ENCODE assay signal across 8 cellular contexts in the genomic region with DNA sequence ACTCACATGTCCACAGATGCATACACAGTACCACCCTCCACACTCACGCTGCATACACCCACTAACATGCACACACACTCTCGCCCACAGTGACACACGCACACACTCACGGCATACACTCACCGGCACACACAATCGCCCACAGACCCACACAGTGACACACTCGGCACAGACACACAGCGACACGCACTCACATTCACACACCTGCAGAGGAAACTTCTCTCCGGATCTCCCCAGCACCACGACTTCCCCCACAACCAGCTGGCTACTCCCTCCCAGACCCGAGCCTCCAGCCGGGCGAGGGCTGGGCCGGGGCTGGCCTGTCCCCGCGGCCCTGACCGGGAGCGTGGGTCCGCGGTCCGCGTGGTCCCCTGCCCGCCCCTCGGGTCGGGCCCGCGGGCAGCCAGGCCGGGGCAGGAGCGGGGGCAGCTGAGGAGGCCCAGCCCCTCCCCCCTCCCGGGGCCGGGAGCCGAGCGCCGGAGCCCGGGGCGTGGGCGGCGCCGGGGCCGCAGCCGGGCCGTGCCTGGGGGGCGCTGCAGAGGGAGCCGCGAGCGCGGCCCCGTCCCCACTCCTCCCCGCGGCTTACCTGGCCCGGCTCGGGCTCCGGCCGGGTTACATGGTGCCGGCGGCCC. TPM values are rescaled to one million over a fixed set of nuclear protein-coding genes. Genes with fewer than 3 reads are reported as not detected.
A peak's percentile ranks its signal among the peaks of the same experiment; 100 is the strongest.
DNase-seq lines count a peak whose midpoint lies in the region; ATAC-seq and TF ChIP-seq lines count a peak whose summit lies in the region.

No MANE protein-coding gene starts in this region.

- ATAC-seq in heart left ventricle = no peak
- no peak for ATAC-seq in Right ventricle myocardium superior (ENCODE audit: poor library complexity)
- peak; percentile 9 for ATAC-seq in left lobe of liver
- ATAC-seq in GM18909 (IDR thresholded peaks at IDR 0.05; ENCODE audit: poor library complexity, unreplicated experiment) = no peak

- peaks cover 71% of the 10 kb centered on the region for H3K27me3 Mint-ChIP-seq in activated T-helper 1 cell treated with anti-CD3 and anti-CD28 coated beads, Interleukin-12 subunit alpha, Interleukin-12 subunit beta, Interleukin-2, Interleukin-4 antibody, amounts not matched to agents 30 ng/mL and 10 ng/mL and 1 ng/mL, durations not matched to agents 14 hours and 24 hours and 36 hours (ENCODE audit: insufficient read depth)
- H3K27me3 Mint-ChIP-seq in type B pancreatic cell = peaks cover 86% of the 10 kb centered on the region

- H3K36me3 Mint-ChIP-seq in activated T-helper 1 cell treated with anti-CD3 and anti-CD28 coated beads, Interleukin-12 subunit alpha, Interleukin-12 subunit beta, Interleukin-2, Interleukin-4 antibody, amounts not matched to agents 30 ng/mL and 10 ng/mL and 1 ng/mL, durations not matched to agents 14 hours and 24 hours and 36 hours (ENCODE audit: low read depth) = peaks cover 1% of the 10 kb centered on the region
- no peaks in the 10 kb centered on the region for H3K36me3 Mint-ChIP-seq in type B pancreatic cell

- peak overlapping the region; percentile 78 for H3K4me3 Mint-ChIP-seq in activated T-helper 1 cell treated with anti-CD3 and anti-CD28 coated beads, Interleukin-12 subunit alpha, Interleukin-12 subunit beta, Interleukin-2, Interleukin-4 antibody, amounts not matched to agents 30 ng/mL and 10 ng/mL and 1 ng/mL, durations not matched to agents 14 hours and 24 hours and 36 hours
- peak overlapping the region; percentile 86 for H3K4me3 Mint-ChIP-seq in type B pancreatic cell

- 2 to 3% (median 2%) methylated on average over 13 to 57 of the region's 57 CpGs for WGBS in heart left ventricle, 4 donors

- intact Hi-C loops in heart left ventricle (cut with DNase I) (no loop called here), Right ventricle myocardium superior (cut with DNase I) (no loop called here)
- intact Hi-C loops in activated T-helper 1 cell treated with anti-CD3 and anti-CD28 coated beads, Interleukin-12 subunit alpha, Interleukin-12 subunit beta, Interleukin-2, Interleukin-4 antibody, amounts not matched to agents 30 ng/mL and 10 ng/mL and 1 ng/mL, durations not matched to agents 14 hours and 24 hours and 36 hours (cut with micrococcal nuclease) = no loop called here

- H3K27me3 ChIP-seq in heart left ventricle = peaks cover 25 to 71% (median 51%) of the 10 kb centered on the region in 9 donors

- no peak for TF ChIP-seq POLR2A in heart left ventricle (IDR thresholded peaks at IDR 0.05)

- no peaks in the 10 kb centered on the region for H3K9me3 ChIP-seq in heart left ventricle

- DNase-seq in heart left ventricle (no peak), Right ventricle myocardium superior (no peak), left lobe of liver (ENCODE audit: low spot score) (no peak), type B pancreatic cell (ENCODE audit: extremely low spot score, unreplicated experiment) (no peak), middle frontal gyrus (ENCODE audit: extremely low spot score, low spot score) (no peak), HK-2 (ENCODE audit: unreplicated experiment) (no peak)
- DNase-seq in activated T-helper 1 cell treated with anti-CD3 and anti-CD28 coated beads, Interleukin-12 subunit alpha, Interleukin-12 subunit beta, Interleukin-2, Interleukin-4 antibody, amounts not matched to agents 30 ng/mL and 10 ng/mL and 1 ng/mL, durations not matched to agents 14 hours and 24 hours and 36 hours (ENCODE audit: low spot score) = no peak

- peak overlapping the region; percentile 24 for H3K27ac Mint-ChIP-seq in activated T-helper 1 cell treated with anti-CD3 and anti-CD28 coated beads, Interleukin-12 subunit alpha, Interleukin-12 subunit beta, Interleukin-2, Interleukin-4 antibody, amounts not matched to agents 30 ng/mL and 10 ng/mL and 1 ng/mL, durations not matched to agents 14 hours and 24 hours and 36 hours
- H3K27ac Mint-ChIP-seq in type B pancreatic cell = no peak overlapping the region

- peaks cover 0 to 17% (median 6%) of the 10 kb centered on the region in 12 donors for H3K4me1 ChIP-seq in heart left ventricle

- peak overlapping the region in 9 of 12 donors; percentile 15 to 52 (median 45) for H3K4me3 ChIP-seq in heart left ventricle

- H3K4me1 Mint-ChIP-seq in activated T-helper 1 cell treated with anti-CD3 and anti-CD28 coated beads, Interleukin-12 subunit alpha, Interleukin-12 subunit beta, Interleukin-2, Interleukin-4 antibody, amounts not matched to agents 30 ng/mL and 10 ng/mL and 1 ng/mL, durations not matched to agents 14 hours and 24 hours and 36 hours (ENCODE audit: low read depth) = peaks cover 7% of the 10 kb centered on the region
- H3K4me1 Mint-ChIP-seq in type B pancreatic cell (ENCODE audit: unreplicated experiment) = peaks cover 6% of the 10 kb centered on the region

- H3K27ac ChIP-seq in heart left ventricle = no peak overlapping the region

- no peaks in the 10 kb centered on the region for H3K9me3 Mint-ChIP-seq in activated T-helper 1 cell treated with anti-CD3 and anti-CD28 coated beads, Interleukin-12 subunit alpha, Interleukin-12 subunit beta, Interleukin-2, Interleukin-4 antibody, amounts not matched to agents 30 ng/mL and 10 ng/mL and 1 ng/mL, durations not matched to agents 14 hours and 24 hours and 36 hours
- no peaks in the 10 kb centered on the region for H3K9me3 Mint-ChIP-seq in type B pancreatic cell

- TF ChIP-seq CTCF in heart left ventricle (IDR thresholded peaks at IDR 0.05) (no peak), type B pancreatic cell (conservative IDR thresholded peaks at IDR 0.05) (no peak)

- no peaks in the 10 kb centered on the region for H3K36me3 ChIP-seq in heart left ventricle

RNA-seq across cellular contexts. Expression of gene DLGAP3, which starts 0.5 kb away (rescaled TPM):
- total RNA-seq in heart left ventricle (under 1 TPM in 2 of 9 donors, not detected in 7; 0.07 to 0.51 TPM), Right ventricle myocardium superior (0.08 TPM), left lobe of liver (0.10 TPM), type B pancreatic cell (ENCODE audit: low replicate concordance) (1.0 and 1.4 TPM in 2 replicates)
- under 1 TPM in 1 of 2 donors, not detected in 1; 0.10 TPM for polyA plus RNA-seq in heart left ventricle
- 0.65 and 0.93 TPM in 2 replicates for total RNA-seq in activated T-helper 1 cell treated with anti-CD3 and anti-CD28 coated beads, Interleukin-12 subunit alpha, Interleukin-12 subunit beta, Interleukin-2, Interleukin-4 antibody, amounts not matched to agents 30 ng/mL and 10 ng/mL and 1 ng/mL, durations not matched to agents 14 hours and 24 hours and 36 hours

RNA-seq across cellular contexts. Expression of gene TMEM35B, which starts 56.2 kb away (rescaled TPM):
- total RNA-seq in heart left ventricle (10 to 100 TPM in 4 of 9 donors, 1 to 10 TPM in 5; 4.0 to 19.9 (median 8.6) TPM), Right ventricle myocardium superior (9.0 TPM), left lobe of liver (15.8 TPM), type B pancreatic cell (ENCODE audit: low replicate concordance) (6.6 and 9.9 TPM in 2 replicates)
- polyA plus RNA-seq in heart left ventricle = 10 to 100 TPM; 12.3 to 19.5 TPM
- 22.1 and 22.6 TPM in 2 replicates for total RNA-seq in activated T-helper 1 cell treated with anti-CD3 and anti-CD28 coated beads, Interleukin-12 subunit alpha, Interleukin-12 subunit beta, Interleukin-2, Interleukin-4 antibody, amounts not matched to agents 30 ng/mL and 10 ng/mL and 1 ng/mL, durations not matched to agents 14 hours and 24 hours and 36 hours
